ENCODE assay signal across 7 cellular contexts in the genomic region with DNA sequence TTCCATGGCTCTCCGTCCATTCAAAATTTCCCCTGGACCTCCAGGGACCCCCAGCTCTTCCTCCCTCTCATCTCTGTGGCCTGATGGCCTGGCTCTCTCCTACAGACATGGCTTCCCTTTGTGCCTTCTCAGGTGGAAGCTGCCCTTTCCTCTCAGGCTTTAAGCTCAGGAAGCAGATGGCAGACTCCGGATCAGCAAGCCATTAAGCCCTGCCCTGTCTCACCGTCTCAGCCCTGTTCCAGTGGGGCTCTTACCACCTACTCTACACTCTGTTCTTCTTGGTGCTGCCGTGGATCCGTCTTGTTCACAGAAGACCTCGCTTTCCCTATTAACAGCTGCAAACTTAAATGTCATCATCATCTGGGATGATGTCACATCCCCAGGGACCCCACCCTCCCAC. TPM values are rescaled to one million over a fixed set of nuclear protein-coding genes. Genes with fewer than 3 reads are reported as not detected.
"Had no signal": no experiment of that assay in that cellular context is flagged by ENCODE, and none has a peak within 500 bp of the region (broad histone marks: within the 10 kb centered on the region; RNA-seq: fewer than 3 reads in every experiment).

No MANE protein-coding gene starts in this region.

- H3K27ac ChIP-seq: ascending aorta, heart right ventricle, neutrophil, transverse colon had no signal

- FAIRE-seq: keratinocyte, small intestine had no signal

- H3K9me3 ChIP-seq: ascending aorta, heart right ventricle, neutrophil, transverse colon had no signal

- H3K4me3 ChIP-seq: ascending aorta, heart right ventricle, transverse colon had no signal

- H3K27me3 ChIP-seq: ascending aorta, heart right ventricle, transverse colon had no signal

- DNase-seq: transverse colon had no signal

- H3K4me1 ChIP-seq: ascending aorta, transverse colon had no signal

- H3K36me3 ChIP-seq: ascending aorta, heart right ventricle, neutrophil, transverse colon had no signal

RNA-seq across cellular contexts. Expression of a gene that starts 34.0 kb away (rescaled TPM):
- total RNA-seq: ascending aorta, chondrocyte had no signal
- polyA plus RNA-seq: keratinocyte had no signal
